1 cellular context compared by ENCODE assay signal in genomic region chr15:42060477-42060763, GRCh38.
TF ChIP-seq lines count a peak whose summit lies in the region.

No MANE protein-coding gene starts in this region.

TF ChIP-seq in H1, 55 proteins besides CTCF, POLR2A, EP300 and RAD21:
- TF ChIP-seq RXRA (IDR thresholded peaks at IDR 0.05; ENCODE audit: insufficient read depth, low read depth, low read length) (no peak), TCF12 (IDR thresholded peaks at IDR 0.05; ENCODE audit: low read depth, low read length) (no peak), ATF3 (IDR thresholded peaks at IDR 0.05; ENCODE audit: insufficient read depth, low read depth, low read length) (no peak), SAP30 (IDR thresholded peaks at IDR 0.05; ENCODE audit: insufficient read depth, insufficient replicate concordance, low read length) (no peak), CBX5 (IDR thresholded peaks at IDR 0.05; ENCODE audit: low read depth, low read length) (no peak), CTBP2 (IDR thresholded peaks at IDR 0.05; ENCODE audit: borderline replicate concordance, insufficient read depth, insufficient read length, low read length) (no peak), BRCA1 (IDR thresholded peaks at IDR 0.05; ENCODE audit: low read depth, low read length) (no peak), PHF8 (conservative IDR thresholded peaks at IDR 0.05; ENCODE audit: low read depth, low read length) (no peak), FOSL1 (IDR thresholded peaks at IDR 0.05; ENCODE audit: insufficient read depth, low read depth, low read length) (no peak), ATF2 (IDR thresholded peaks at IDR 0.05; ENCODE audit: low read length) (no peak), MAFK (IDR thresholded peaks at IDR 0.05; ENCODE audit: low read depth, low read length) (no peak), NRF1 (IDR thresholded peaks at IDR 0.05; ENCODE audit: low read depth, low read length) (no peak)
TF ChIP-seq in H1: peak in this region for 0.
